Comparison of ENCODE assay signal across 12 cellular contexts in genomic region chr7:47170516-47170915, GRCh38.
DNase-seq lines count a peak whose midpoint lies in the region; ATAC-seq, FAIRE-seq and TF ChIP-seq lines count a peak whose summit lies in the region.
"Had no signal": no experiment of that assay in that cellular context is flagged by ENCODE, and none has a peak within 500 bp of the region (broad histone marks: within the 10 kb centered on the region; RNA-seq: fewer than 3 reads in every experiment).

No MANE protein-coding gene starts in this region.

- TF ChIP-seq CTCF in AG04449 (IDR thresholded peaks at IDR 0.05; ENCODE audit: insufficient read depth, low read length, missing control alignments) (peak; percentile 18), WTC11 (IDR thresholded peaks at IDR 0.05) (peak; percentile 34)
- no peak for TF ChIP-seq CTCF in activated CD8-positive, alpha-beta T cell treated with anti-CD3 and anti-CD28 coated beads for 36 hours (IDR thresholded peaks at IDR 0.05)

- CTCF ChIA-PET in AG04449 (lab: Yijun Ruan, JAX) (interaction anchor here (0.7 to 17.7 kb wide), 10 partner anchors 9 to 1282 kb away, joined by 3 to 259 read pairs (median 5); partner anchors contain the start of genes IGFBP1 and IGFBP3), WTC11 (lab: Charles Lee) (interaction anchor here (1.0 kb wide), 1 partner anchor 70 kb away, joined by 3 read pairs; no protein-coding TSS in a partner anchor)
- CTCF ChIA-PET in activated CD8-positive, alpha-beta T cell treated with anti-CD3 and anti-CD28 coated beads for 36 hours (lab: Charles Lee) = no interaction called here

- ATAC-seq in WTC11 (peak; percentile 65), HG02798 (IDR thresholded peaks at IDR 0.05; ENCODE audit: poor library complexity, unreplicated experiment) (no peak)
- ATAC-seq in activated CD8-positive, alpha-beta T cell treated with anti-CD3 and anti-CD28 coated beads for 36 hours = no peak
- ATAC-seq: Right ventricle myocardium inferior had no signal

- DNase-seq in AG04449 (ENCODE audit: low read depth, low spot score) (no peak), GM18507 (ENCODE audit: extremely low spot score, insufficient read length, low read depth) (no peak), WTC11 (ENCODE audit: low spot score) (no peak), iris pigment epithelial cell (ENCODE audit: low read depth) (peak; percentile 31), NCI-H446 treated with DMSO at 0.1 percent for 48 hours (lab: John Stamatoyannopoulos, UW) (no peak), HPDE6-E6E7 (ENCODE audit: extremely low spot score) (no peak)
- no peak for DNase-seq in activated CD8-positive, alpha-beta T cell treated with anti-CD3 and anti-CD28 coated beads for 36 hours
- DNase-seq: stimulated activated CD4-positive, alpha-beta T cell treated with anti-CD3 and anti-CD28 coated beads, Interleukin-1b, Interleukin-23, amount 100 ng/mL, for 48 hours had no signal

- peak; percentile 42 for FAIRE-seq in GM18507 (lab: Jason Lieb, UNC)

- peaks cover 7% of the 10 kb centered on the region for H3K9me3 Mint-ChIP-seq in WTC11
- H3K9me3 Mint-ChIP-seq in activated CD8-positive, alpha-beta T cell treated with anti-CD3 and anti-CD28 coated beads for 36 hours = no peaks in the 10 kb centered on the region

- H3K4me3 Mint-ChIP-seq in WTC11 = no peak overlapping the region
- H3K4me3 Mint-ChIP-seq in activated CD8-positive, alpha-beta T cell treated with anti-CD3 and anti-CD28 coated beads for 36 hours = no peak overlapping the region
- H3K4me3 Mint-ChIP-seq: activated naive CD8-positive, alpha-beta T cell; stimulated activated naive CD8-positive, alpha-beta T cell treated with anti-CD3 and anti-CD28 coated beads, Interleukin-15, Interleukin-2, amounts not matched to agents 100 ng/mL and 50 ng/mL, for 24 hours had no signal

- no peak overlapping the region for H3K4me3 ChIP-seq in AG04449 (ENCODE audit: low read depth, low read length)

- peaks cover under 1% of the 10 kb centered on the region; the same call in 1 of the 2 replicates for H3K36me3 Mint-ChIP-seq in WTC11
- H3K36me3 Mint-ChIP-seq in activated CD8-positive, alpha-beta T cell treated with anti-CD3 and anti-CD28 coated beads for 36 hours (ENCODE audit: low read depth) = no peaks in the 10 kb centered on the region
- H3K36me3 Mint-ChIP-seq: activated naive CD8-positive, alpha-beta T cell had no signal

- H3K27ac Mint-ChIP-seq in WTC11 = no peak overlapping the region
- no peak overlapping the region for H3K27ac Mint-ChIP-seq in activated CD8-positive, alpha-beta T cell treated with anti-CD3 and anti-CD28 coated beads for 36 hours
- H3K27ac Mint-ChIP-seq: activated naive CD8-positive, alpha-beta T cell; stimulated activated naive CD8-positive, alpha-beta T cell treated with anti-CD3 and anti-CD28 coated beads, Interleukin-15, Interleukin-2, amounts not matched to agents 100 ng/mL and 50 ng/mL, for 24 hours had no signal

- POLR2A ChIA-PET in AG04449 (lab: Yijun Ruan, JAX) = no interaction called here
- POLR2A ChIA-PET in WTC11 (lab: Charles Lee) = no interaction called here
- POLR2A ChIA-PET in activated CD8-positive, alpha-beta T cell treated with anti-CD3 and anti-CD28 coated beads for 36 hours (lab: Charles Lee) = no interaction called here

- H3K4me1 Mint-ChIP-seq in WTC11 = no peaks in the 10 kb centered on the region
- H3K4me1 Mint-ChIP-seq in activated CD8-positive, alpha-beta T cell treated with anti-CD3 and anti-CD28 coated beads for 36 hours (ENCODE audit: low read depth) = no peaks in the 10 kb centered on the region

- H3K27me3 Mint-ChIP-seq in WTC11 (ENCODE audit: low read depth) = peaks cover 2% of the 10 kb centered on the region
- H3K27me3 Mint-ChIP-seq in activated CD8-positive, alpha-beta T cell treated with anti-CD3 and anti-CD28 coated beads for 36 hours = no peaks in the 10 kb centered on the region
- H3K27me3 Mint-ChIP-seq: stimulated activated naive CD8-positive, alpha-beta T cell treated with anti-CD3 and anti-CD28 coated beads, Interleukin-15, Interleukin-2, amounts not matched to agents 100 ng/mL and 50 ng/mL, for 24 hours had no signal

- intact Hi-C loops in activated CD8-positive, alpha-beta T cell treated with anti-CD3 and anti-CD28 coated beads for 36 hours (cut with micrococcal nuclease) = no loop called here

TF ChIP-seq in WTC11, 78 proteins besides CTCF, POLR2A, EP300 and RAD21:
- no peak for TF ChIP-seq MYBL2 (CRISPR knock-in tag; IDR thresholded peaks at IDR 0.05)
- TF ChIP-seq AR (CRISPR knock-in tag; IDR thresholded peaks at IDR 0.05) = no peak
- TF ChIP-seq ZNF219 (CRISPR knock-in tag; IDR thresholded peaks at IDR 0.05; ENCODE audit: borderline replicate concordance) = no peak
- no peak for TF ChIP-seq TP53 (CRISPR knock-in tag; IDR thresholded peaks at IDR 0.05)
- no peak for TF ChIP-seq E2F5 (CRISPR knock-in tag; IDR thresholded peaks at IDR 0.05)
- no peak for TF ChIP-seq SMAD4 (CRISPR knock-in tag; IDR thresholded peaks at IDR 0.05)
- no peak for TF ChIP-seq ZNF232 (CRISPR knock-in tag; IDR thresholded peaks at IDR 0.05)
- TF ChIP-seq FOXP1 (CRISPR knock-in tag; IDR thresholded peaks at IDR 0.05; ENCODE audit: borderline replicate concordance) = no peak
